9 cellular contexts compared by ENCODE assay signal in genomic region chr22:42608481-42609361, GRCh38. TPM values are rescaled to one million over a fixed set of nuclear protein-coding genes. Genes with fewer than 3 reads are reported as not detected.
DNase-seq lines count a peak whose midpoint lies in the region; ATAC-seq, FAIRE-seq and TF ChIP-seq lines count a peak whose summit lies in the region.
"Had no signal": no experiment of that assay in that cellular context is flagged by ENCODE, and none has a peak within 500 bp of the region (broad histone marks: within the 10 kb centered on the region; RNA-seq: fewer than 3 reads in every experiment).

No MANE protein-coding gene starts in this region.

- no peaks in the 10 kb centered on the region for H3K27me3 Mint-ChIP-seq in T-helper 17 cell

- H2AFZ ChIP-seq in ACC112 (ENCODE audit: low read length, unreplicated experiment) (no peak overlapping the region), H1 (ENCODE audit: low read length) (no peak overlapping the region)

- peaks cover 24% of the 10 kb centered on the region for H3K79me1 ChIP-seq in H1 (ENCODE audit: low read depth, low read length)

- CTCF ChIA-PET in H1 (lab: Charles Lee; ENCODE audit: partially characterized antibody) = interaction anchor here (0.6 to 3.4 kb wide), 6 partner anchors 12 to 818 kb away, joined by 3 to 19 read pairs (median 4); no protein-coding TSS in a partner anchor

- TF ChIP-seq EP300 in H1 (IDR thresholded peaks at IDR 0.05; ENCODE audit: borderline replicate concordance in 1 of 2, low read depth in 2 of 2, low read length in 2 of 2) = no peak

- no peak overlapping the region for H2BK120ac ChIP-seq in H1 (replicated peaks; ENCODE audit: low read depth, low read length)

- no peak overlapping the region for H3K14ac ChIP-seq in H1 (ENCODE audit: insufficient read length)

- peaks cover 2% of the 10 kb centered on the region for H3K36me3 Mint-ChIP-seq in T-helper 17 cell (ENCODE audit: low read depth)

- FAIRE-seq in H1 (lab: Jason Lieb, UNC) = no peak

- no peak for TF ChIP-seq CTCF in H1 (IDR thresholded peaks at IDR 0.05; ENCODE audit: control extremely low read depth in 1 of 3, insufficient read depth in 1 of 3, low read depth in 1 of 3, low read length in 3 of 3)

- H3K18ac ChIP-seq in H1 (ENCODE audit: extremely low read depth, low read length) = no peak overlapping the region

- H3K4me3 ChIP-seq in ACC112 (ENCODE audit: low read depth, low read length) (0 out of 2 replicates have a peak overlapping the region, but pooled peaks have one; percentile 31), H1 (ENCODE audit: extremely low read depth in 1 of 4, insufficient read depth in 2 of 4, low read depth in 3 of 4, low read length in 4 of 4) (no peak overlapping the region), mucosa of stomach (ENCODE audit: low read length) (no peak overlapping the region)

- no peak overlapping the region for H3K27ac Mint-ChIP-seq in T-helper 17 cell

- POLR2A ChIA-PET in H1 (lab: Charles Lee; ENCODE audit: partially characterized antibody) = interaction anchor here (0.7 to 13.9 kb wide), 9 partner anchors 9 to 48 kb away, joined by 3 to 399 read pairs (median 3); no protein-coding TSS in a partner anchor

- DNase-seq in NCI-H2227 (lab: John Stamatoyannopoulos, UW; ENCODE audit: unreplicated experiment) (peak; percentile 70), H1 (ENCODE audit: low read depth in 1 of 2, low spot score in 2 of 2) (no peak), T-helper 17 cell (no peak), COLO668 (lab: John Stamatoyannopoulos, UW; ENCODE audit: unreplicated experiment) (no peak), NCI-H524 (lab: John Stamatoyannopoulos, UW) (no peak), activated gamma-delta T cell (lab: John Stamatoyannopoulos, UW) (no peak)
- DNase-seq: activated effector memory CD4-positive, alpha-beta T cell treated with Interleukin-2 at 50 U/mL for 16 hours had no signal

- H3K4me3 Mint-ChIP-seq in T-helper 17 cell = no peak overlapping the region

- H3K79me2 ChIP-seq in ACC112 (ENCODE audit: control insufficient read depth, insufficient read depth, low read length, unreplicated experiment) (peaks cover 85% of the 10 kb centered on the region), H1 (ENCODE audit: control insufficient read depth in 1 of 2, insufficient read depth in 2 of 2, low read length in 2 of 2) (peaks cover 48 to 91% of the 10 kb centered on the region in 2 experiments)

- H3K9ac ChIP-seq in H1 (replicated peaks in 1 of 4; ENCODE audit: extremely low read depth in 1 of 4, low read depth in 3 of 4, low read length in 3 of 4) (no peak overlapping the region; a peak in 1 of 7 replicates), mucosa of stomach (ENCODE audit: low read length) (peak overlapping the region; percentile 58)

- no peak overlapping the region for H4K91ac ChIP-seq in H1 (replicated peaks; ENCODE audit: insufficient read length, low read length)

- H4K5ac ChIP-seq in H1 (ENCODE audit: insufficient read length, low read depth, low read length) = no peak overlapping the region

- 80% methylated on average over 21 of the region's 21 CpGs; no CpG with 5 or more reads in 1 of the 2 experiments for WGBS in H1 (ENCODE audit: extremely low coverage in 1 of 2, insufficient coverage in 1 of 2, insufficient read length in 1 of 2, insufficient replicate concordance in 2 of 2, low coverage in 1 of 2, low lambda C conversion rate in 2 of 2, missing lambda C conversion rate in 1 of 2), 2 experiments

- no peak overlapping the region for H2BK20ac ChIP-seq in H1 (ENCODE audit: low read length)

- no peak overlapping the region for H3K23ac ChIP-seq in H1 (ENCODE audit: insufficient read length)

- no peak overlapping the region for H2BK15ac ChIP-seq in H1 (ENCODE audit: low read length)

- peaks cover 0 to 5% of the 10 kb centered on the region in 2 experiments; a peak in 1 of 4 replicates for H3K9me3 ChIP-seq in H1 (ENCODE audit: insufficient read depth in 2 of 2, low read depth in 1 of 2, low read length in 1 of 2)
- no peaks in the 10 kb centered on the region for H3K9me3 ChIP-seq in mucosa of stomach (ENCODE audit: control insufficient read depth, low read length)
- H3K9me3 ChIP-seq in T-helper 17 cell (ENCODE audit: control insufficient read depth, low read length, poor library complexity, severe bottlenecking) = no peaks in the 10 kb centered on the region

- peaks cover 32% of the 10 kb centered on the region for H3K4me1 Mint-ChIP-seq in T-helper 17 cell

- H3K4me1 ChIP-seq in ACC112 (ENCODE audit: control insufficient read depth, insufficient read depth, low read length, unreplicated experiment) (peaks cover 32% of the 10 kb centered on the region), H1 (replicated peaks in 1 of 4; ENCODE audit: control insufficient read depth in 3 of 4, insufficient read depth in 4 of 4, low read length in 3 of 4) (peaks cover 6 to 8% (median 7%) of the 10 kb centered on the region in 4 experiments), mucosa of stomach (ENCODE audit: control insufficient read depth, insufficient read depth, low read length) (peaks cover 66% of the 10 kb centered on the region)

- H3K4ac ChIP-seq in H1 (replicated peaks; ENCODE audit: insufficient read length, low read depth, low read length) = no peak overlapping the region

- H4K8ac ChIP-seq in H1 (ENCODE audit: extremely low read depth, insufficient read depth, low read length) = no peak overlapping the region

- H2AK5ac ChIP-seq in H1 (ENCODE audit: low read depth, low read length) = peak overlapping the region; percentile 40; the same call in 1 of the 2 replicates

- peaks cover 19 to 29% of the 10 kb centered on the region in 2 experiments for H4K20me1 ChIP-seq in H1 (replicated peaks in 1 of 2; ENCODE audit: control insufficient read depth in 1 of 2, insufficient read depth in 2 of 2, low read length in 2 of 2)

- TF ChIP-seq RAD21 in H1 (IDR thresholded peaks at IDR 0.05 in 1 of 2, conservative IDR thresholded peaks at IDR 0.05 in 1 of 2; ENCODE audit: low read depth in 2 of 2, low read length in 2 of 2) = no peak

- H3K27me3 ChIP-seq in ACC112 (ENCODE audit: insufficient read depth, low read length) (no peaks in the 10 kb centered on the region), H1 (replicated peaks in 1 of 4; ENCODE audit: control insufficient read depth in 3 of 4, extremely low read depth in 1 of 4, insufficient read depth in 3 of 4, low read length in 3 of 4) (no peaks in the 10 kb centered on the region), mucosa of stomach (ENCODE audit: control insufficient read depth, insufficient read depth, low read length) (no peaks in the 10 kb centered on the region)

- no peak overlapping the region for H2BK12ac ChIP-seq in H1 (ENCODE audit: low read depth, low read length)

- no peak overlapping the region for H3K56ac ChIP-seq in H1 (replicated peaks; ENCODE audit: insufficient read length, low read depth, low read length)

- H3K23me2 ChIP-seq in H1 (ENCODE audit: low read depth, low read length) = no peaks in the 10 kb centered on the region

- H2BK5ac ChIP-seq in H1 (ENCODE audit: low read depth, low read length) = no peak overlapping the region

- peak overlapping the region; percentile 19; the same call in 1 of the 2 replicates for H3K27ac ChIP-seq in ACC112 (ENCODE audit: low read depth, low read length)
- H3K27ac ChIP-seq in H1 (ENCODE audit: low read depth, low read length) = no peak overlapping the region

- TF ChIP-seq POLR2A in H1 (IDR thresholded peaks at IDR 0.05; ENCODE audit: control extremely low read depth in 1 of 2, low read depth in 2 of 2, low read length in 2 of 2) = no peak

- ATAC-seq in T-helper 17 cell = no peak

- peak overlapping the region; percentile 24 to 40; a peak in 3 of 4 replicates for H3K4me2 ChIP-seq in H1 (ENCODE audit: insufficient read depth in 1 of 2, low read depth in 2 of 2, low read length in 2 of 2)

- H3K36me3 ChIP-seq in ACC112 (ENCODE audit: insufficient read depth, low read length) = no peaks in the 10 kb centered on the region
- peaks cover 2 to 13% (median 7%) of the 10 kb centered on the region in 4 experiments; a peak in 5 of 8 replicates for H3K36me3 ChIP-seq in H1 (ENCODE audit: control insufficient read depth in 2 of 4, insufficient read depth in 4 of 4, low read length in 3 of 4)
- no peaks in the 10 kb centered on the region for H3K36me3 ChIP-seq in mucosa of stomach (ENCODE audit: control insufficient read depth, insufficient read depth, low read length)

RNA-seq across cellular contexts. Expression of gene POLDIP3, which starts 6.0 kb away (rescaled TPM):
- total RNA-seq in H1 (2021; fragmentation: NEBNext Ultra II Directional; extraction: Animal tissue kit (Norgen Biotek cat#: 25700)) = 77.3 and 84.6 TPM in 2 replicates
- 43.5 and 44.7 TPM in 2 replicates for polyA plus RNA-seq in H1 (2011; rRNA removed)
- 52.1 TPM for polyA plus RNA-seq in H1 (2011; cell fraction: cytosol; rRNA removed)
- 77.2 TPM for polyA plus RNA-seq in H1 (2011; cell fraction: nucleus; rRNA removed)
- polyA plus RNA-seq in H1 (2012, experiment 1 of 2) = 69.9 to 94.7 TPM (median 73.5 TPM) in 4 replicates
- 78.6 TPM for polyA plus RNA-seq in H1 (2012, experiment 2 of 2)
- 38.1 TPM for polyA plus RNA-seq in H1 (2013, experiment 1 of 2)
- 36.7 TPM for polyA plus RNA-seq in H1 (2013, experiment 2 of 2)
- 67.2 and 70.1 TPM in 2 replicates for polyA minus RNA-seq in H1 (2011; rRNA and poly(A)+ RNA removed)
- 40.0 TPM for polyA minus RNA-seq in H1 (2011; cell fraction: cytosol; rRNA and poly(A)+ RNA removed)
- polyA minus RNA-seq in H1 (2011; cell fraction: nucleus; rRNA and poly(A)+ RNA removed) = 36.9 TPM
- total RNA-seq in T-helper 17 cell = 10 to 100 TPM; 70.3 to 71.2 TPM

RNA-seq across cellular contexts. Expression of gene ATP5MGL, which starts 31.7 kb away (rescaled TPM):
- total RNA-seq in H1 (2021; fragmentation: NEBNext Ultra II Directional; extraction: Animal tissue kit (Norgen Biotek cat#: 25700)) = 0.52 and 0.84 TPM in 2 replicates
- polyA plus RNA-seq in H1 (2011; rRNA removed) = 0.12 TPM in 1 of 2 replicates, not detected in the other
- polyA plus RNA-seq in H1 (2011; cell fraction: cytosol; rRNA removed) = not detected
- not detected for polyA plus RNA-seq in H1 (2011; cell fraction: nucleus; rRNA removed)
- not detected in 4 replicates for polyA plus RNA-seq in H1 (2012, experiment 1 of 2)
- polyA plus RNA-seq in H1 (2012, experiment 2 of 2) = not detected
- polyA plus RNA-seq in H1 (2013, experiment 1 of 2) = not detected
- 0.15 TPM for polyA plus RNA-seq in H1 (2013, experiment 2 of 2)
- polyA minus RNA-seq in H1 (2011; rRNA and poly(A)+ RNA removed) = 0.49 and 0.50 TPM in 2 replicates
- 1.5 TPM for polyA minus RNA-seq in H1 (2011; cell fraction: cytosol; rRNA and poly(A)+ RNA removed)
- polyA minus RNA-seq in H1 (2011; cell fraction: nucleus; rRNA and poly(A)+ RNA removed) = 1.8 TPM
- total RNA-seq in T-helper 17 cell = 1 to 10 TPM; 3.9 to 4.5 TPM

RNA-seq across cellular contexts. Expression of gene CYB5R3, which starts 40.5 kb away (rescaled TPM):
- 75.3 and 82.5 TPM in 2 replicates for total RNA-seq in H1 (2021; fragmentation: NEBNext Ultra II Directional; extraction: Animal tissue kit (Norgen Biotek cat#: 25700))
- polyA plus RNA-seq in H1 (2011; rRNA removed) = 113 and 160 TPM in 2 replicates
- 64.2 TPM for polyA plus RNA-seq in H1 (2011; cell fraction: cytosol; rRNA removed)
- 72.4 TPM for polyA plus RNA-seq in H1 (2011; cell fraction: nucleus; rRNA removed)
- polyA plus RNA-seq in H1 (2012, experiment 1 of 2) = 73.0 to 99.5 TPM (median 89.7 TPM) in 4 replicates
- polyA plus RNA-seq in H1 (2012, experiment 2 of 2) = 83.5 TPM
- 94.8 TPM for polyA plus RNA-seq in H1 (2013, experiment 1 of 2)
- 107 TPM for polyA plus RNA-seq in H1 (2013, experiment 2 of 2)
- polyA minus RNA-seq in H1 (2011; rRNA and poly(A)+ RNA removed) = 56.6 and 58.6 TPM in 2 replicates
- 50.7 TPM for polyA minus RNA-seq in H1 (2011; cell fraction: cytosol; rRNA and poly(A)+ RNA removed)
- polyA minus RNA-seq in H1 (2011; cell fraction: nucleus; rRNA and poly(A)+ RNA removed) = 29.5 TPM
- total RNA-seq in T-helper 17 cell = 10 to 100 TPM; 44.8 to 80.7 TPM

RNA-seq across cellular contexts. Expression of gene SERHL2, which starts 55.0 kb away (rescaled TPM):
- total RNA-seq in H1 (2021; fragmentation: NEBNext Ultra II Directional; extraction: Animal tissue kit (Norgen Biotek cat#: 25700)) = 2.1 TPM in 1 of 2 replicates, not detected in the other
- polyA plus RNA-seq in H1 (2011; rRNA removed) = 0.91 and 1.1 TPM in 2 replicates
- 1.3 TPM for polyA plus RNA-seq in H1 (2011; cell fraction: cytosol; rRNA removed)
- 1.2 TPM for polyA plus RNA-seq in H1 (2011; cell fraction: nucleus; rRNA removed)
- polyA plus RNA-seq in H1 (2012, experiment 1 of 2) = 2.4 to 3.4 TPM (median 2.6 TPM) in 4 replicates
- 1.8 TPM for polyA plus RNA-seq in H1 (2012, experiment 2 of 2)
- 0.45 TPM for polyA plus RNA-seq in H1 (2013, experiment 1 of 2)
- 0.44 TPM for polyA plus RNA-seq in H1 (2013, experiment 2 of 2)
- polyA minus RNA-seq in H1 (2011; rRNA and poly(A)+ RNA removed) = 0.57 and 2.3 TPM in 2 replicates
- polyA minus RNA-seq in H1 (2011; cell fraction: cytosol; rRNA and poly(A)+ RNA removed) = not detected
- polyA minus RNA-seq in H1 (2011; cell fraction: nucleus; rRNA and poly(A)+ RNA removed) = 3.1 TPM
- total RNA-seq in T-helper 17 cell = under 1 TPM; 0.34 to 0.40 TPM
